10 cellular contexts compared by ENCODE assay signal in the genomic region with DNA sequence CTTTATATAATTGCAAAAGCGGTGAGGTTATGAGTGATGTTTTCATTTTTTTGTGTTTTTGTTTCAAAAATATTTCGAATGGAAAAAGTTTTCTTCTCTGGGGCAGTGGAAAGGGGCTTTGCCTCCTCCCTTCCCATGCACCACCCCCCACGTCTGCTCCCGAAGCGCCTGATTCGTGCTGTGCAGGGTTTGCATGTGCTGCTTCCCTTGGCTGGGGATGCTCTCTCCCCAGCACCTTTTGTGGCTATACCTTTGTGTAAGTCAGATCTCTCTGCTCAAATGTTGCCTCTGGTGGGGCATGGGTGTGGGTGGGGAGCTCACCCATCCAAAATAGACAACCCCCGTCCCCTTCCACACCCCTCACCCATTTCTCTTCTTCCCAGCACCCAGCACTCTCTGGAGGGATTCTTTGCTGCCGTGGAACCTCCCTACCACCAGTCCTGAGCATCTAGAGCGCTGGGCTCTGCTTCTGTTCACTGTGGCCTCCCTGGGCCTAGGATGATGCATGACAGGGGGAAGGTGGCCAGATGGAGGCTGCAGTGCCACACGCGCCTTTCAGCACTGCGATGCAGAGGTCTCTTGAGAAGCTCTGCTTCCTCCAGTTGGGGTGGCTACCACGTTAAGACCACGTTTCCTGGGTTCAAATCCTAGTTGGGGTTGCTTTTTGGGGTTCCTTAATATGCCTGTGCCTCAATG.
"Had no signal": no experiment of that assay in that cellular context is flagged by ENCODE, and none has a peak within 500 bp of the region (broad histone marks: within the 10 kb centered on the region; RNA-seq: fewer than 3 reads in every experiment).

No MANE protein-coding gene starts in this region.

- H3K27ac Mint-ChIP-seq: activated naive CD4-positive, alpha-beta T cell treated with anti-CD3 and anti-CD28 coated beads, Interleukin-2, amount 10 ng/mL, durations not matched to agents 7 days and 5 days; activated T-helper 2 cell treated with anti-CD3 and anti-CD28 coated beads, Interferon-gamma antibody, Interleukin-2, Interleukin-4, amounts not matched to agents 10 μg/mL and 5 μg/mL and 100 μg/mL, durations not matched to agents 14 hours and 24 hours and 36 hours had no signal

- ATAC-seq: upper lobe of right lung had no signal

- DNase-seq: activated CD4-positive, alpha-beta T cell treated with anti-CD3 and anti-CD28 coated beads for 4 hours; activated naive CD4-positive, alpha-beta T cell treated with anti-CD3 and anti-CD28 coated beads, Interleukin-2, amount 10 ng/mL, durations not matched to agents 7 days and 5 days; caudate nucleus; colonic mucosa; retina; stimulated activated CD4-positive, alpha-beta T cell treated with anti-CD3 and anti-CD28 coated beads, Interleukin-2, amount 100 ng/mL, for 48 hours; stimulated activated naive CD4-positive, alpha-beta T cell; upper lobe of right lung; WERI-Rb-1 had no signal

- H3K4me3 Mint-ChIP-seq: activated naive CD4-positive, alpha-beta T cell treated with anti-CD3 and anti-CD28 coated beads, Interleukin-2, amount 10 ng/mL, durations not matched to agents 7 days and 5 days had no signal
